In the genomic region with DNA sequence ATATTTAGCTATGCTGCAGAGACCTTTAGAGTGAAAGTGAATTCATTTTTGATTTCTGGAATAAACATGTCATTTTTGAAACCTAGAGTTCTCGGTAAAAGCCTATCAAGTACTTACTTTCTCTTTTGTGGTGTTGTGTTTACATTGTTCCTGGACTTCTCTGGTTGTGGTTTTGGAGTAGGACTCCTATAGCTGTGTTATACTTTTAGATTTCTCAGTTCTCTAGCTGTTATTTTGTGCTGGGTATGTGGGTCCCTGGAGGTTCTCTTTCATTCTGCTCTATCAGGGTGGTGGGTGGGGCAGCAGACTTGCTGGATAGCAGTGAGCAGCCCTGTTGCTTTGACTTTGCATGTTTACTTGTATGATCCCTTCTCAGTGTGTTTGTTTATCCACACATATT, we compare ENCODE assay signal across 8 cellular contexts. TPM values are rescaled to one million over a fixed set of nuclear protein-coding genes. Genes with fewer than 3 reads are reported as not detected.
DNase-seq lines count a peak whose midpoint lies in the region; ATAC-seq, FAIRE-seq and TF ChIP-seq lines count a peak whose summit lies in the region.

No MANE protein-coding gene starts in this region.

- H2AFZ ChIP-seq in neural progenitor cell (replicated peaks): no peak overlapping the region

- H3K27me3 Mint-ChIP-seq in activated naive CD4-positive, alpha-beta T cell treated with anti-CD3 and anti-CD28 coated beads, Interleukin-2, amount 50 U/mL, for 24 hours: no peaks in the 10 kb centered on the region
- no peaks in the 10 kb centered on the region for H3K27me3 Mint-ChIP-seq in neural progenitor cell (ENCODE audit: insufficient read depth, low read depth)

- H3K9ac ChIP-seq in neural progenitor cell: no peak overlapping the region

- H3K9me3 Mint-ChIP-seq in activated naive CD4-positive, alpha-beta T cell treated with anti-CD3 and anti-CD28 coated beads, Interleukin-2, amount 50 U/mL, for 24 hours: no peaks in the 10 kb centered on the region
- H3K9me3 Mint-ChIP-seq in neural progenitor cell: no peaks in the 10 kb centered on the region

- peak; percentile 92 for FAIRE-seq in islet of Langerhans (lab: Jason Lieb, UNC)

- DNase-seq in activated naive CD4-positive, alpha-beta T cell treated with Interleukin-2 at 50 U/mL for 16 hours: no peak
- DNase-seq in neural progenitor cell (ENCODE audit: low spot score): no peak
- no peak for DNase-seq in SW 1271 (lab: John Stamatoyannopoulos, UW)
- no peak for DNase-seq in stimulated activated CD4-positive, alpha-beta T cell treated with anti-CD3 and anti-CD28 coated beads, Interleukin-2, amount 100 ng/mL, for 48 hours

- H3K4me2 ChIP-seq in neural progenitor cell: no peak overlapping the region

- peaks cover 14% of the 10 kb centered on the region for H3K36me3 Mint-ChIP-seq in activated naive CD4-positive, alpha-beta T cell treated with anti-CD3 and anti-CD28 coated beads, Interleukin-2, amount 50 U/mL, for 24 hours
- H3K36me3 Mint-ChIP-seq in neural progenitor cell: peaks cover 4% of the 10 kb centered on the region

- no peaks in the 10 kb centered on the region for H3F3A ChIP-seq in neural progenitor cell (ENCODE audit: low read depth)

- no peak overlapping the region for H3K27ac ChIP-seq in neural progenitor cell

- H3K27ac Mint-ChIP-seq in activated naive CD4-positive, alpha-beta T cell treated with anti-CD3 and anti-CD28 coated beads, Interleukin-2, amount 50 U/mL, for 24 hours: peak overlapping the region; percentile 94
- no peak overlapping the region for H3K27ac Mint-ChIP-seq in neural progenitor cell

- H3K4me1 Mint-ChIP-seq in activated naive CD4-positive, alpha-beta T cell treated with anti-CD3 and anti-CD28 coated beads, Interleukin-2, amount 50 U/mL, for 24 hours: peaks cover 42% of the 10 kb centered on the region
- H3K4me1 Mint-ChIP-seq in neural progenitor cell: no peaks in the 10 kb centered on the region

- no peaks in the 10 kb centered on the region for H3K27me3 ChIP-seq in neural progenitor cell

- no peak for TF ChIP-seq CTCF in neural progenitor cell (IDR thresholded peaks at IDR 0.05)

- no peaks in the 10 kb centered on the region for H3K79me2 ChIP-seq in neural progenitor cell (ENCODE audit: low read depth)

- no peak overlapping the region for H3K4me3 ChIP-seq in neural progenitor cell

- no peaks in the 10 kb centered on the region for H3K9me3 ChIP-seq in neural progenitor cell (ENCODE audit: low read depth)

- no peaks in the 10 kb centered on the region for H3K36me3 ChIP-seq in neural progenitor cell

- peak overlapping the region; percentile 83 for H3K4me3 Mint-ChIP-seq in activated naive CD4-positive, alpha-beta T cell treated with anti-CD3 and anti-CD28 coated beads, Interleukin-2, amount 50 U/mL, for 24 hours
- no peak overlapping the region for H3K4me3 Mint-ChIP-seq in neural progenitor cell

- H3K4me1 ChIP-seq in neural progenitor cell: no peaks in the 10 kb centered on the region

- H4K20me1 ChIP-seq in neural progenitor cell (ENCODE audit: low read depth): no peaks in the 10 kb centered on the region

- ATAC-seq in HG02852 (IDR thresholded peaks at IDR 0.05; ENCODE audit: unreplicated experiment): peak; percentile 80
- ATAC-seq in SK-N-SH treated with all-trans-retinoic acid at 6 μM for 48 hours: peak; percentile 50

TF ChIP-seq in SK-N-SH treated with all-trans-retinoic acid at 6 μM for 48 hours, 23 proteins besides CTCF, POLR2A, EP300 and RAD21:
- TF ChIP-seq, protein P1, sequence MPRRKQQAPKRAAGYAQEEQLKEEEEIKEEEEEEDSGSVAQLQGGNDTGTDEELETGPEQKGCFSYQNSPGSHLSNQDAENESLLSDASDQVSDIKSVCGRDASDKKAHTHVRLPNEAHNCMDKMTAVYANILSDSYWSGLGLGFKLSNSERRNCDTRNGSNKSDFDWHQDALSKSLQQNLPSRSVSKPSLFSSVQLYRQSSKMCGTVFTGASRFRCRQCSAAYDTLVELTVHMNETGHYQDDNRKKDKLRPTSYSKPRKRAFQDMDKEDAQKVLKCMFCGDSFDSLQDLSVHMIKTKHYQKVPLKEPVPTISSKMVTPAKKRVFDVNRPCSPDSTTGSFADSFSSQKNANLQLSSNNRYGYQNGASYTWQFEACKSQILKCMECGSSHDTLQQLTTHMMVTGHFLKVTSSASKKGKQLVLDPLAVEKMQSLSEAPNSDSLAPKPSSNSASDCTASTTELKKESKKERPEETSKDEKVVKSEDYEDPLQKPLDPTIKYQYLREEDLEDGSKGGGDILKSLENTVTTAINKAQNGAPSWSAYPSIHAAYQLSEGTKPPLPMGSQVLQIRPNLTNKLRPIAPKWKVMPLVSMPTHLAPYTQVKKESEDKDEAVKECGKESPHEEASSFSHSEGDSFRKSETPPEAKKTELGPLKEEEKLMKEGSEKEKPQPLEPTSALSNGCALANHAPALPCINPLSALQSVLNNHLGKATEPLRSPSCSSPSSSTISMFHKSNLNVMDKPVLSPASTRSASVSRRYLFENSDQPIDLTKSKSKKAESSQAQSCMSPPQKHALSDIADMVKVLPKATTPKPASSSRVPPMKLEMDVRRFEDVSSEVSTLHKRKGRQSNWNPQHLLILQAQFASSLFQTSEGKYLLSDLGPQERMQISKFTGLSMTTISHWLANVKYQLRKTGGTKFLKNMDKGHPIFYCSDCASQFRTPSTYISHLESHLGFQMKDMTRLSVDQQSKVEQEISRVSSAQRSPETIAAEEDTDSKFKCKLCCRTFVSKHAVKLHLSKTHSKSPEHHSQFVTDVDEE (CRISPR knock-in tag; IDR thresholded peaks at IDR 0.05): no peak
- TF ChIP-seq ISL1 (CRISPR knock-in tag; IDR thresholded peaks at IDR 0.05) (no peak), TCF4 (CRISPR knock-in tag; IDR thresholded peaks at IDR 0.05; ENCODE audit: borderline replicate concordance) (no peak), TOX (CRISPR knock-in tag; IDR thresholded peaks at IDR 0.05; ENCODE audit: borderline replicate concordance) (no peak)
TF ChIP-seq in SK-N-SH treated with all-trans-retinoic acid at 6 μM for 48 hours: peak in this region for 0.

RNA-seq across cellular contexts. Expression of a gene that starts 25.6 kb away (rescaled TPM):
- total RNA-seq in neural progenitor cell (ENCODE audit: low replicate concordance): 190 and 298 TPM in 2 replicates
